Comparison of ENCODE assay signal across 1 cellular context in the genomic region with DNA sequence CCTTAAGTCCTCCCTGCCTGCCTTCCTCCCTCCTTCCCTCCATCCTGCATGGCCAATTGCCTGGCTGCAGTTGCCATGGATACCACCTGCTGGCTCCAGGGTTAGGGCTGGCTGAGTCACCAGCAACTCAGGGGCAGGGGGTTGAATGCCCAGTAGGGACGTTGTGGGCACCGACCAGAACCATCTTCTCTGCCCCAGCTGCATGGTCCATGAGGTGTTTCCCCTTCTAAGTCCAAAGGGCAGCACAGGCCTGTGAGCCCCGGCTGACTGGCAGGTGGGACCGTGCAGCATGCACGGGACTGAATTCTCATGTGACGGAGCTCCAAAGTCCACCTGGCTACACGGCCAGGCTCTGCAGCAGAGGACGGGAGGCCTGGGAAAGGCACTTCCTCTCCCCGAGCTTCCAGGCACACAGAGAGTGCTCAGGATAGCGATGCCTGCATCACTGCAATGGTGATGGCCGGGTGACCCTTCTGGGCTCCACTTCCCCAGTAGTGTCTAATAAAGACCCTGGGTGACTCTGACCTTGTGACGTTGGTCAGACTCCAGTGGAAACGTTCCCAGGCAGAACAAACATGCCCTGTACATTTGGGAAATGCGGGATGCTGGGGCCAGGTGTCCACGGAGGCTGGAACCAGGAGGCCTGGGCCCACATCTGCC.
TF ChIP-seq lines count a peak whose summit lies in the region.

No MANE protein-coding gene starts in this region.

TF ChIP-seq in HepG2, 621 proteins besides CTCF, POLR2A, EP300 and RAD21 (continued from another document and continues in another):
- TF ChIP-seq, protein P1, sequence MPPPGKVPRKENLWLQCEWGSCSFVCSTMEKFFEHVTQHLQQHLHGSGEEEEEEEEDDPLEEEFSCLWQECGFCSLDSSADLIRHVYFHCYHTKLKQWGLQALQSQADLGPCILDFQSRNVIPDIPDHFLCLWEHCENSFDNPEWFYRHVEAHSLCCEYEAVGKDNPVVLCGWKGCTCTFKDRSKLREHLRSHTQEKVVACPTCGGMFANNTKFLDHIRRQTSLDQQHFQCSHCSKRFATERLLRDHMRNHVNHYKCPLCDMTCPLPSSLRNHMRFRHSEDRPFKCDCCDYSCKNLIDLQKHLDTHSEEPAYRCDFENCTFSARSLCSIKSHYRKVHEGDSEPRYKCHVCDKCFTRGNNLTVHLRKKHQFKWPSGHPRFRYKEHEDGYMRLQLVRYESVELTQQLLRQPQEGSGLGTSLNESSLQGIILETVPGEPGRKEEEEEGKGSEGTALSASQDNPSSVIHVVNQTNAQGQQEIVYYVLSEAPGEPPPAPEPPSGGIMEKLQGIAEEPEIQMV (CRISPR knock-in tag; IDR thresholded peaks at IDR 0.05; ENCODE audit: low read depth): peak; percentile 94
- TF ChIP-seq NFE2L1 (CRISPR knock-in tag; IDR thresholded peaks at IDR 0.05; ENCODE audit: borderline replicate concordance) (no peak), MEF2D (CRISPR knock-in tag; IDR thresholded peaks at IDR 0.05) (peak; percentile 88; the same call in 1 of the 2 replicates), CCAR2 (optimal IDR thresholded peaks at IDR 0.05; ENCODE audit: low read depth, low read length) (no peak), EHMT2 (IDR thresholded peaks at IDR 0.05; ENCODE audit: borderline replicate concordance, low read depth, low read length) (no peak), GTF2F1 (IDR thresholded peaks at IDR 0.05; ENCODE audit: low read length) (no peak), ATF7 (IDR thresholded peaks at IDR 0.05) (no peak), ATF7 (CRISPR knock-in tag; IDR thresholded peaks at IDR 0.05) (peak; percentile 63; the same call in 1 of the 2 replicates), GABPA (IDR thresholded peaks at IDR 0.05; ENCODE audit: low read depth, low read length) (no peak), GABPA (CRISPR knock-in tag; IDR thresholded peaks at IDR 0.05; ENCODE audit: low read depth) (peak; percentile 68), GPBP1L1 (CRISPR knock-in tag; IDR thresholded peaks at IDR 0.05) (no peak), SMARCC2 (IDR thresholded peaks at IDR 0.05) (no peak), ZNF557 (CRISPR knock-in tag; IDR thresholded peaks at IDR 0.05) (peak; percentile 92; the same call in 1 of the 2 replicates), JUNB (CRISPR knock-in tag; IDR thresholded peaks at IDR 0.05; ENCODE audit: borderline replicate concordance) (no peak), FOXO1 (CRISPR knock-in tag; IDR thresholded peaks at IDR 0.05) (peak; percentile 80; the same call in 1 of the 2 replicates), FOXJ3 (CRISPR knock-in tag; IDR thresholded peaks at IDR 0.05; ENCODE audit: borderline replicate concordance) (peak; percentile 23; the same call in 1 of the 2 replicates), ZNF580 (CRISPR knock-in tag; IDR thresholded peaks at IDR 0.05; ENCODE audit: borderline replicate concordance, low read depth) (peak; percentile 97; the same call in 1 of the 2 replicates), KDM1A (CRISPR knock-in tag; IDR thresholded peaks at IDR 0.05) (0 out of 2 replicates have a peak, but pooled peaks have one; percentile 59), ELK4 (CRISPR knock-in tag; IDR thresholded peaks at IDR 0.05; ENCODE audit: borderline replicate concordance) (no peak), ZBTB2 (CRISPR knock-in tag; IDR thresholded peaks at IDR 0.05; ENCODE audit: low read depth) (no peak), HCFC1 (IDR thresholded peaks at IDR 0.05; ENCODE audit: low read depth, low read length) (no peak), HNRNPL (IDR thresholded peaks at IDR 0.05; ENCODE audit: low read depth, low read length) (peak; percentile 98), ZNF709 (CRISPR knock-in tag; IDR thresholded peaks at IDR 0.05) (peak; percentile 66; the same call in 1 of the 2 replicates), ZMYM4 (CRISPR knock-in tag; IDR thresholded peaks at IDR 0.05) (peak; percentile 79; the same call in 1 of the 2 replicates), IKZF5 (CRISPR knock-in tag; IDR thresholded peaks at IDR 0.05) (peak; percentile 91), ZNF781 (CRISPR knock-in tag; IDR thresholded peaks at IDR 0.05; ENCODE audit: borderline replicate concordance, not compliant biosample characterization) (peak; percentile 94), RCOR2 (CRISPR knock-in tag; IDR thresholded peaks at IDR 0.05) (peak; percentile 85)
- TF ChIP-seq, protein P2, sequence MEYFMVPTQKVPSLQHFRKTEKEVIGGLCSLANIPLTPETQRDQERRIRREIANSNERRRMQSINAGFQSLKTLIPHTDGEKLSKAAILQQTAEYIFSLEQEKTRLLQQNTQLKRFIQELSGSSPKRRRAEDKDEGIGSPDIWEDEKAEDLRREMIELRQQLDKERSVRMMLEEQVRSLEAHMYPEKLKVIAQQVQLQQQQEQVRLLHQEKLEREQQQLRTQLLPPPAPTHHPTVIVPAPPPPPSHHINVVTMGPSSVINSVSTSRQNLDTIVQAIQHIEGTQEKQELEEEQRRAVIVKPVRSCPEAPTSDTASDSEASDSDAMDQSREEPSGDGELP (IDR thresholded peaks at IDR 0.05; ENCODE audit: borderline replicate concordance, low read depth): peak; percentile 89; the same call in 1 of the 2 replicates
- TF ChIP-seq, protein P3, sequence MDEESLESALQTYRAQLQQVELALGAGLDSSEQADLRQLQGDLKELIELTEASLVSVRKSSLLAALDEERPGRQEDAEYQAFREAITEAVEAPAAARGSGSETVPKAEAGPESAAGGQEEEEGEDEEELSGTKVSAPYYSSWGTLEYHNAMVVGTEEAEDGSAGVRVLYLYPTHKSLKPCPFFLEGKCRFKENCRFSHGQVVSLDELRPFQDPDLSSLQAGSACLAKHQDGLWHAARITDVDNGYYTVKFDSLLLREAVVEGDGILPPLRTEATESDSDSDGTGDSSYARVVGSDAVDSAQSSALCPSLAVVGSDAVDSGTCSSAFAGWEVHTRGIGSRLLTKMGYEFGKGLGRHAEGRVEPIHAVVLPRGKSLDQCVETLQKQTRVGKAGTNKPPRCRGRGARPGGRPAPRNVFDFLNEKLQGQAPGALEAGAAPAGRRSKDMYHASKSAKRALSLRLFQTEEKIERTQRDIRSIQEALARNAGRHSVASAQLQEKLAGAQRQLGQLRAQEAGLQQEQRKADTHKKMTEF (CRISPR knock-in tag; IDR thresholded peaks at IDR 0.05): peak; percentile 92
- TF ChIP-seq, protein P4, sequence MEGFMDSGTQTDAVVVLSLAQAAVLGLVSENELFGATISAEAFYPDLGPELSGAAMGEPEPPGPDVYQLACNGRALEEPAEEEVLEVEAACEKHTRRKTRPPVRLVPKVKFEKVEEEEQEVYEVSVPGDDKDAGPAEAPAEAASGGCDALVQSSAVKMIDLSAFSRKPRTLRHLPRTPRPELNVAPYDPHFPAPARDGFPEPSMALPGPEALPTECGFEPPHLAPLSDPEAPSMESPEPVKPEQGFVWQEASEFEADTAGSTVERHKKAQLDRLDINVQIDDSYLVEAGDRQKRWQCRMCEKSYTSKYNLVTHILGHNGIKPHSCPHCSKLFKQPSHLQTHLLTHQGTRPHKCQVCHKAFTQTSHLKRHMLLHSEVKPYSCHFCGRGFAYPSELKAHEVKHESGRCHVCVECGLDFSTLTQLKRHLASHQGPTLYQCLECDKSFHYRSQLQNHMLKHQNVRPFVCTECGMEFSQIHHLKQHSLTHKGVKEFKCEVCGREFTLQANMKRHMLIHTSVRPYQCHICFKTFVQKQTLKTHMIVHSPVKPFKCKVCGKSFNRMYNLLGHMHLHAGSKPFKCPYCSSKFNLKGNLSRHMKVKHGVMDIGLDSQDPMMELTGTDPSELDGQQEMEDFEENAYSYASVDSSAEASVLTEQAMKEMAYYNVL (CRISPR knock-in tag; IDR thresholded peaks at IDR 0.05; ENCODE audit: borderline replicate concordance): peak; percentile 81
- TF ChIP-seq, protein P5, sequence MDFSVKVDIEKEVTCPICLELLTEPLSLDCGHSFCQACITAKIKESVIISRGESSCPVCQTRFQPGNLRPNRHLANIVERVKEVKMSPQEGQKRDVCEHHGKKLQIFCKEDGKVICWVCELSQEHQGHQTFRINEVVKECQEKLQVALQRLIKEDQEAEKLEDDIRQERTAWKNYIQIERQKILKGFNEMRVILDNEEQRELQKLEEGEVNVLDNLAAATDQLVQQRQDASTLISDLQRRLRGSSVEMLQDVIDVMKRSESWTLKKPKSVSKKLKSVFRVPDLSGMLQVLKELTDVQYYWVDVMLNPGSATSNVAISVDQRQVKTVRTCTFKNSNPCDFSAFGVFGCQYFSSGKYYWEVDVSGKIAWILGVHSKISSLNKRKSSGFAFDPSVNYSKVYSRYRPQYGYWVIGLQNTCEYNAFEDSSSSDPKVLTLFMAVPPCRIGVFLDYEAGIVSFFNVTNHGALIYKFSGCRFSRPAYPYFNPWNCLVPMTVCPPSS (IDR thresholded peaks at IDR 0.05): no peak
- TF ChIP-seq, protein P6, sequence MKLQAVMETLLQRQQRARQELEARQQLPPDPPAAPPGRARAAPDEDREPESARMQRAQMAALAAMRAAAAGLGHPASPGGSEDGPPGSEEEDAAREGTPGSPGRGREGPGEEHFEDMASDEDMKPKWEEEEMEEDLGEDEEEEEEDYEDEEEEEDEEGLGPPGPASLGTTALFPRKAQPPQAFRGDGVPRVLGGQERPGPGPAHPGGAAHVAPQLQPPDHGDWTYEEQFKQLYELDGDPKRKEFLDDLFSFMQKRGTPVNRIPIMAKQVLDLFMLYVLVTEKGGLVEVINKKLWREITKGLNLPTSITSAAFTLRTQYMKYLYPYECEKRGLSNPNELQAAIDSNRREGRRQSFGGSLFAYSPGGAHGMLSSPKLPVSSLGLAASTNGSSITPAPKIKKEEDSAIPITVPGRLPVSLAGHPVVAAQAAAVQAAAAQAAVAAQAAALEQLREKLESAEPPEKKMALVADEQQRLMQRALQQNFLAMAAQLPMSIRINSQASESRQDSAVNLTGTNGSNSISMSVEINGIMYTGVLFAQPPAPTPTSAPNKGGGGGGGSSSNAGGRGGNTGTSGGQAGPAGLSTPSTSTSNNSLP (IDR thresholded peaks at IDR 0.05; ENCODE audit: low read depth, low read length): no peak
